In genomic region chr11:62504158-62504973, GRCh38 we compare ENCODE assay signal across 15 cellular contexts. TPM values are rescaled to one million over a fixed set of nuclear protein-coding genes. Genes with fewer than 3 reads are reported as not detected.
A peak's percentile ranks its signal among the peaks of the same experiment; 100 is the strongest.
DNase-seq lines count a peak whose midpoint lies in the region; ATAC-seq and TF ChIP-seq lines count a peak whose summit lies in the region.
"Had no signal": no experiment of that assay in that cellular context is flagged by ENCODE, and none has a peak within 500 bp of the region (broad histone marks: within the 10 kb centered on the region; RNA-seq: fewer than 3 reads in every experiment).

No MANE protein-coding gene starts in this region.

- no peak for TF ChIP-seq CTCF in colonic mucosa (IDR thresholded peaks at IDR 0.05)
- TF ChIP-seq CTCF in tibial nerve (IDR thresholded peaks at IDR 0.05), result no peak

- H4K91ac ChIP-seq in mesenchymal stem cell (ENCODE audit: low read length), result no peak overlapping the region

- H2BK12ac ChIP-seq in mesenchymal stem cell (ENCODE audit: low read length in 2 of 2), result no peak overlapping the region

- no peak for DNase-seq in activated naive CD4-positive, alpha-beta T cell treated with anti-CD3 and anti-CD28 coated beads, Interleukin-2, amount 10 ng/mL, durations not matched to agents 7 days and 5 days
- DNase-seq in activated naive CD4-positive, alpha-beta T cell treated with anti-CD3 and anti-CD28 coated beads, Interleukin-2, amount 50 U/mL, for 72 hours (ENCODE audit: low spot score in 2 of 2), result no peak
- DNase-seq in colonic mucosa (no peak), mesenchymal stem cell (no peak), tibial nerve (ENCODE audit: low spot score in 2 of 2) (no peak), dermis blood vessel endothelial cell (no peak)
- DNase-seq: activated T-cell treated with anti-CD3 and anti-CD28 coated beads, Interleukin-2, amount 50 U/mL, for 4 hours; CD4-positive, alpha-beta memory T cell; naive thymus-derived CD8-positive, alpha-beta T cell; NCI-H2171 treated with DMSO at 0.1 percent for 48 hours; stimulated activated CD4-positive, alpha-beta T cell treated with anti-CD3 and anti-CD28 coated beads, Interleukin-4, amount 100 ng/mL, for 24 hours; stimulated activated naive B cell treated with anti-CD40 and anti-IgM and Interleukin-4, amounts not matched to agents 10 μg/mL and 1 μg/mL and 100 μg/mL, for 72 hours had no signal

- no peak for TF ChIP-seq EP300 in tibial nerve (IDR thresholded peaks at IDR 0.05)

- peak overlapping the region; percentile 60 for H3K27ac ChIP-seq in colonic mucosa
- H3K27ac ChIP-seq in mesenchymal stem cell (ENCODE audit: low read length, poor library complexity, severe bottlenecking), result no peak overlapping the region
- peak overlapping the region; percentile 76 to 96 (median 92) for H3K27ac ChIP-seq in tibial nerve
- H3K27ac ChIP-seq: 22Rv1 had no signal

- H3K4me1 Mint-ChIP-seq in activated naive CD4-positive, alpha-beta T cell treated with anti-CD3 and anti-CD28 coated beads, Interleukin-2, amount 10 ng/mL, durations not matched to agents 7 days and 5 days, result peaks cover 9% of the 10 kb centered on the region

- peaks cover 2% of the 10 kb centered on the region for H3K79me1 ChIP-seq in mesenchymal stem cell (replicated peaks; ENCODE audit: low read length, poor library complexity, severe bottlenecking)

- peak overlapping the region; percentile 49 for H2BK5ac ChIP-seq in mesenchymal stem cell (ENCODE audit: low read depth, low read length, poor library complexity, severe bottlenecking)

- H3K9me3 Mint-ChIP-seq in activated naive CD4-positive, alpha-beta T cell treated with anti-CD3 and anti-CD28 coated beads, Interleukin-2, amount 10 ng/mL, durations not matched to agents 7 days and 5 days, result no peaks in the 10 kb centered on the region
- H3K9me3 Mint-ChIP-seq in activated naive CD4-positive, alpha-beta T cell treated with anti-CD3 and anti-CD28 coated beads, Interleukin-2, amount 50 U/mL, for 72 hours, result no peaks in the 10 kb centered on the region
- H3K9me3 Mint-ChIP-seq: activated T-cell treated with anti-CD3 and anti-CD28 coated beads, Interleukin-2, amount 50 U/mL, for 4 hours; naive thymus-derived CD8-positive, alpha-beta T cell; stimulated activated naive B cell treated with anti-CD40 and anti-IgM and Interleukin-4, amounts not matched to agents 10 μg/mL and 1 μg/mL and 100 μg/mL, for 72 hours had no signal

- H3K4me3 Mint-ChIP-seq in activated naive CD4-positive, alpha-beta T cell treated with anti-CD3 and anti-CD28 coated beads, Interleukin-2, amount 10 ng/mL, durations not matched to agents 7 days and 5 days, result peak overlapping the region; percentile 29
- H3K4me3 Mint-ChIP-seq: activated T-cell treated with anti-CD3 and anti-CD28 coated beads, Interleukin-2, amount 50 U/mL, for 4 hours; CD4-positive, alpha-beta memory T cell; naive thymus-derived CD8-positive, alpha-beta T cell; stimulated activated naive B cell treated with anti-CD40 and anti-IgM and Interleukin-4, amounts not matched to agents 10 μg/mL and 1 μg/mL and 100 μg/mL, for 72 hours had no signal

- H3K36me3 Mint-ChIP-seq in activated naive CD4-positive, alpha-beta T cell treated with anti-CD3 and anti-CD28 coated beads, Interleukin-2, amount 10 ng/mL, durations not matched to agents 7 days and 5 days, result no peaks in the 10 kb centered on the region
- H3K36me3 Mint-ChIP-seq in activated naive CD4-positive, alpha-beta T cell treated with anti-CD3 and anti-CD28 coated beads, Interleukin-2, amount 50 U/mL, for 72 hours, result no peaks in the 10 kb centered on the region
- H3K36me3 Mint-ChIP-seq: CD4-positive, alpha-beta memory T cell; naive thymus-derived CD8-positive, alpha-beta T cell; stimulated activated naive B cell treated with anti-CD40 and anti-IgM and Interleukin-4, amounts not matched to agents 10 μg/mL and 1 μg/mL and 100 μg/mL, for 72 hours had no signal

- no peak overlapping the region for H3K18ac ChIP-seq in mesenchymal stem cell (ENCODE audit: low read depth in 1 of 2, low read length in 2 of 2)

- H3K9ac ChIP-seq in colonic mucosa (ENCODE audit: low read depth in 2 of 2, low read length in 2 of 2) (peak overlapping the region in 1 of 2 donors; percentile 7), mesenchymal stem cell (ENCODE audit: low read length) (no peak overlapping the region)

- H2AFZ ChIP-seq in mesenchymal stem cell (ENCODE audit: low read depth, low read length), result no peak overlapping the region

- no peak overlapping the region for H3K4me2 ChIP-seq in mesenchymal stem cell (ENCODE audit: low read length, poor library complexity, severe bottlenecking)

- H4K8ac ChIP-seq in mesenchymal stem cell (ENCODE audit: low read length), result no peak overlapping the region

- H3K4me3 ChIP-seq in colonic mucosa (no peak overlapping the region), mesenchymal stem cell (ENCODE audit: insufficient read depth in 1 of 2, low read depth in 1 of 2, low read length in 2 of 2) (no peak overlapping the region), tibial nerve (no peak overlapping the region)

- H3K14ac ChIP-seq in mesenchymal stem cell (ENCODE audit: low read length in 2 of 2), result no peak overlapping the region

- 63% methylated on average over 14 of the region's 15 CpGs for WGBS in mesenchymal stem cell
- WGBS in tibial nerve, 2 donors, result 45 to 53% methylated on average over 15 of the region's 15 CpGs

- H2BK120ac ChIP-seq in mesenchymal stem cell (ENCODE audit: low read depth, low read length), result no peak overlapping the region

- ATAC-seq in activated naive CD4-positive, alpha-beta T cell treated with anti-CD3 and anti-CD28 coated beads, Interleukin-2, amount 50 U/mL, for 72 hours, result no peak
- ATAC-seq in HG03571 (IDR thresholded peaks at IDR 0.05; ENCODE audit: unreplicated experiment) (no peak), GM21515 (IDR thresholded peaks at IDR 0.05; ENCODE audit: unreplicated experiment) (no peak)
- ATAC-seq: activated T-cell treated with anti-CD3 and anti-CD28 coated beads, Interleukin-2, amount 50 U/mL, for 4 hours; naive thymus-derived CD8-positive, alpha-beta T cell; stimulated activated naive B cell treated with anti-CD40 and anti-IgM and Interleukin-4, amounts not matched to agents 10 μg/mL and 1 μg/mL and 100 μg/mL, for 72 hours had no signal

- intact Hi-C loops in colonic mucosa (cut with DNase I), result no loop called here

- H2AK5ac ChIP-seq in mesenchymal stem cell (ENCODE audit: low read length, severe bottlenecking), result peak overlapping the region; percentile 37

- CTCF ChIA-PET in activated naive CD4-positive, alpha-beta T cell treated with anti-CD3 and anti-CD28 coated beads, Interleukin-2, amount 10 ng/mL, durations not matched to agents 7 days and 5 days (lab: Charles Lee), result interaction anchor here (1.3 kb wide), 1 partner anchor 39 kb away, joined by 5 read pairs; no protein-coding TSS in a partner anchor

- H3K36me3 ChIP-seq in colonic mucosa (no peaks in the 10 kb centered on the region), mesenchymal stem cell (ENCODE audit: control insufficient read depth in 1 of 2, insufficient read depth in 2 of 2, low read depth in 1 of 2, low read length in 2 of 2) (peaks cover 4 to 8% of the 10 kb centered on the region in 2 experiments), tibial nerve (no peaks in the 10 kb centered on the region)

- H2BK15ac ChIP-seq in mesenchymal stem cell (ENCODE audit: low read depth, poor library complexity, severe bottlenecking), result no peak overlapping the region

- peaks cover 8% of the 10 kb centered on the region for H3K4me1 ChIP-seq in colonic mucosa
- peaks cover 27% of the 10 kb centered on the region for H3K4me1 ChIP-seq in mesenchymal stem cell (ENCODE audit: control insufficient read depth, insufficient read depth, low read depth, low read length)
- H3K4me1 ChIP-seq in tibial nerve, result peaks cover 4 to 98% (median 76%) of the 10 kb centered on the region in 4 donors

- H3K23ac ChIP-seq in mesenchymal stem cell (ENCODE audit: low read length in 2 of 2), result no peak overlapping the region

- no peak overlapping the region for H3K27ac Mint-ChIP-seq in activated naive CD4-positive, alpha-beta T cell treated with anti-CD3 and anti-CD28 coated beads, Interleukin-2, amount 10 ng/mL, durations not matched to agents 7 days and 5 days
- peak overlapping the region in 1 of 2 donors; percentile 79 for H3K27ac Mint-ChIP-seq in activated naive CD4-positive, alpha-beta T cell treated with anti-CD3 and anti-CD28 coated beads, Interleukin-2, amount 50 U/mL, for 72 hours
- H3K27ac Mint-ChIP-seq: stimulated activated naive B cell treated with anti-CD40 and anti-IgM and Interleukin-4, amounts not matched to agents 10 μg/mL and 1 μg/mL and 100 μg/mL, for 72 hours had no signal

- H3K27me3 ChIP-seq in colonic mucosa, result no peaks in the 10 kb centered on the region
- no peaks in the 10 kb centered on the region for H3K27me3 ChIP-seq in mesenchymal stem cell (ENCODE audit: control insufficient read depth in 1 of 2, insufficient read depth in 1 of 2, low read length in 2 of 2)
- H3K27me3 ChIP-seq in tibial nerve, result no peaks in the 10 kb centered on the region

- no peak for TF ChIP-seq POLR2A in tibial nerve (IDR thresholded peaks at IDR 0.05)

- peaks cover 89% of the 10 kb centered on the region for H3K27me3 Mint-ChIP-seq in activated naive CD4-positive, alpha-beta T cell treated with anti-CD3 and anti-CD28 coated beads, Interleukin-2, amount 10 ng/mL, durations not matched to agents 7 days and 5 days
- H3K27me3 Mint-ChIP-seq: CD4-positive, alpha-beta memory T cell had no signal

- H3K9me3 ChIP-seq in colonic mucosa, result no peaks in the 10 kb centered on the region
- H3K9me3 ChIP-seq in mesenchymal stem cell (ENCODE audit: control insufficient read depth, low read length), result no peaks in the 10 kb centered on the region
- H3K9me3 ChIP-seq in tibial nerve, result no peaks in the 10 kb centered on the region

- no peak overlapping the region for H3K4ac ChIP-seq in mesenchymal stem cell (ENCODE audit: low read depth in 1 of 2, low read length in 2 of 2)

RNA-seq across cellular contexts. Expression of gene AHNAK, which starts 42.2 kb away (rescaled TPM):
- total RNA-seq in activated naive CD4-positive, alpha-beta T cell treated with anti-CD3 and anti-CD28 coated beads, Interleukin-2, amount 50 U/mL, for 72 hours, result 10 to 100 TPM; 17.6 to 97.3 TPM
- total RNA-seq in colonic mucosa, result 100 to 1,000 TPM; 458 to 631 TPM
- polyA plus RNA-seq in mesenchymal stem cell (2013, experiment 1 of 2), result 71.8 TPM
- 65.2 TPM for polyA plus RNA-seq in mesenchymal stem cell (2013, experiment 2 of 2)
- total RNA-seq in tibial nerve, result 1,000 to 10,000 TPM; 1,417 to 3,061 (median 2,562) TPM
- 517 and 766 TPM in 2 replicates for total RNA-seq in dermis blood vessel endothelial cell
